ENCODE assay signal across 6 cellular contexts in the genomic region with DNA sequence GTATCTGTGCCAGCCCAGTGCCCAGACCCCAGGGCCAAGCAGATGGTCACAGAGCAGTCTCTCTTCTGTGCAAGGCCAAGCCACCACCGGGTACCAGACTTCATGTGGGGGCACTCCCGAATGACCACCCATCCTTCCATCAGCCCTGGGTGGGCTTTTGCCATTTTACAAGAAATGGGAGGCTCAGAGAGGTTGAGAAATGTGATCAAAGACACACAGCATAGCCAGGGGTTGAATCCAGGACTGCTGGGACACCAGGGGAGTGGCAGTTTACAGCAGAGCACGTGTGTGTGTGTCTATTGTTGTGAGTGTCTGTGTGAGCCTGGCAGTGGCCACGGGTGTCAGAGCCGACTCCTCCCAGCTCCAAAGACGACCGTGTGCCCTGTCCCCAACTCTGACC. TPM values are rescaled to one million over a fixed set of nuclear protein-coding genes. Genes with fewer than 3 reads are reported as not detected.
DNase-seq lines count a peak whose midpoint lies in the region; ATAC-seq, FAIRE-seq and TF ChIP-seq lines count a peak whose summit lies in the region.
"Not testable (repeated sequence)": the region's sequence is repeated elsewhere in the genome, so short reads cannot be mapped to it uniquely, and the experiment has no call there.

No MANE protein-coding gene starts in this region.

- H3K4me1 Mint-ChIP-seq in brain = peaks cover 31% of the 10 kb centered on the region
- not testable (repeated sequence) for H3K4me1 Mint-ChIP-seq in endothelial cell (ENCODE audit: unreplicated experiment)

- not testable (repeated sequence) for TF ChIP-seq RAD21 in A549 (conservative IDR thresholded peaks at IDR 0.05 in 1 of 2, IDR thresholded peaks at IDR 0.05 in 1 of 2); HepG2 (CRISPR knock-in tag; IDR thresholded peaks at IDR 0.05)

- not testable (repeated sequence) for H2BK120ac ChIP-seq in neuronal stem cell (ENCODE audit: low read depth, low read length)

- H3K9ac ChIP-seq in HepG2 (ENCODE audit: insufficient read depth, low read depth, low read length); neuronal stem cell (ENCODE audit: low read depth, low read length, poor library complexity): not testable (repeated sequence)

- H3K27me3 Mint-ChIP-seq in brain; endothelial cell (ENCODE audit: unreplicated experiment): not testable (repeated sequence)

- not testable (repeated sequence) for TF ChIP-seq CTCF in A549 (IDR thresholded peaks at IDR 0.05); brain (conservative IDR thresholded peaks at IDR 0.05); endothelial cell (IDR thresholded peaks at IDR 0.05; ENCODE audit: unreplicated experiment); HepG2 (CRISPR knock-in tag; IDR thresholded peaks at IDR 0.05); thyroid gland (IDR thresholded peaks at IDR 0.05)

- DNase-seq in A549 (ENCODE audit: low read depth in 1 of 2, low spot score in 1 of 2); endothelial cell (ENCODE audit: low spot score); HepG2 (ENCODE audit: low spot score); neuronal stem cell (ENCODE audit: low spot score); thyroid gland: not testable (repeated sequence)

- ATAC-seq in A549 = peak; percentile 38 to 44; a peak in 5 of 6 replicates
- ATAC-seq in HepG2 = not testable (repeated sequence)

- H3K79me1 ChIP-seq in neuronal stem cell (ENCODE audit: low read depth, low read length) = not testable (repeated sequence)

- TF ChIP-seq EP300 in A549 (IDR thresholded peaks at IDR 0.05); HepG2 (IDR thresholded peaks at IDR 0.05; ENCODE audit: low read depth in 2 of 2, low read length in 2 of 2); HepG2 (CRISPR knock-in tag; IDR thresholded peaks at IDR 0.05; ENCODE audit: borderline replicate concordance): not testable (repeated sequence)

- not testable (repeated sequence) for H3K4me1 ChIP-seq in A549; HepG2 (ENCODE audit: insufficient read depth, low read length)
- H3K4me1 ChIP-seq in neuronal stem cell (ENCODE audit: control insufficient read depth in 2 of 2, insufficient read depth in 1 of 2, low read depth in 1 of 2, low read length in 2 of 2) = peaks cover 9 to 17% of the 10 kb centered on the region in 2 donors
- H3K4me1 ChIP-seq in thyroid gland = peaks cover 27 to 35% of the 10 kb centered on the region in 2 donors

- POLR2A ChIA-PET in A549 (lab: Yijun Ruan, JAX); HepG2 (lab: Yijun Ruan, JAX): not testable (repeated sequence)

- not testable (repeated sequence) for H3K27ac ChIP-seq in A549; HepG2 (ENCODE audit: extremely low read length, insufficient read depth, low read length); neuronal stem cell (replicated peaks; ENCODE audit: low read length)
- peak overlapping the region in 2 of 3 donors; percentile 68 to 74 for H3K27ac ChIP-seq in thyroid gland

- not testable (repeated sequence) for BruUV-seq in HepG2 (replicated peaks; lab: Mats Ljungman, UMichigan)

- not testable (repeated sequence) for H3K4me3 Mint-ChIP-seq in brain; endothelial cell (ENCODE audit: unreplicated experiment)

- peak overlapping the region in 3 of 5 experiments; percentile 33 to 96 (median 95) for H3K27ac Mint-ChIP-seq in brain
- peak overlapping the region; percentile 2 for H3K27ac Mint-ChIP-seq in endothelial cell (ENCODE audit: unreplicated experiment)

- H3K18ac ChIP-seq in neuronal stem cell (ENCODE audit: low read length) = peak overlapping the region; percentile 27

- H3K9me3 Mint-ChIP-seq in brain; endothelial cell (ENCODE audit: unreplicated experiment): not testable (repeated sequence)

- H4K8ac ChIP-seq in neuronal stem cell (ENCODE audit: low read depth, low read length) = not testable (repeated sequence)

- in situ Hi-C loops in HepG2 (cut with HindIII; ENCODE audit: extremely low pct_ligation_motif_present, low pct_unique_long_range_greater_than_20kb) = not testable (repeated sequence)

- H2BK12ac ChIP-seq in neuronal stem cell (ENCODE audit: low read length) = not testable (repeated sequence)

- not testable (repeated sequence) for H3K36me3 ChIP-seq in HepG2 (replicated peaks in 1 of 2; ENCODE audit: control insufficient read depth in 1 of 2, insufficient read depth in 2 of 2, low read length in 2 of 2); neuronal stem cell (replicated peaks in 1 of 2; ENCODE audit: control insufficient read depth in 2 of 2, insufficient read depth in 2 of 2, low read length in 2 of 2); thyroid gland

- H3K14ac ChIP-seq in neuronal stem cell (ENCODE audit: low read length) = not testable (repeated sequence)

- not testable (repeated sequence) for H3K23ac ChIP-seq in neuronal stem cell (ENCODE audit: low read depth, low read length, poor library complexity)

- H2BK15ac ChIP-seq in neuronal stem cell (ENCODE audit: low read length) = not testable (repeated sequence)

- H3K27me3 ChIP-seq in HepG2 (ENCODE audit: control insufficient read depth in 1 of 2, insufficient read depth in 2 of 2, low read length in 2 of 2) = peaks cover 0 to 11% of the 10 kb centered on the region in 2 experiments; a peak in 2 of 5 replicates
- H3K27me3 ChIP-seq in neuronal stem cell (ENCODE audit: control insufficient read depth in 3 of 3, insufficient read depth in 3 of 3, low read depth in 1 of 3, low read length in 3 of 3); thyroid gland: not testable (repeated sequence)

- not testable (repeated sequence) for H3K36me3 Mint-ChIP-seq in brain; endothelial cell (ENCODE audit: low read depth, unreplicated experiment)

- peak overlapping the region; percentile 68 for H2AK5ac ChIP-seq in neuronal stem cell (ENCODE audit: low read depth, low read length)

- not testable (repeated sequence) for H4K91ac ChIP-seq in neuronal stem cell (ENCODE audit: low read depth, low read length, poor library complexity)

- CTCF ChIA-PET in A549 (lab: Yijun Ruan, JAX) = interaction anchor here (1.0 kb wide), 2 partner anchors 22 to 25 kb away, joined by 3 to 5 read pairs; no protein-coding TSS in a partner anchor
- CTCF ChIA-PET in HepG2 (lab: Yijun Ruan, JAX; ENCODE audit: low intra/inter-chr PET ratio, low total read pairs) = not testable (repeated sequence)

- not testable (repeated sequence) for FAIRE-seq in A549 (lab: Jason Lieb, UNC); HepG2 (lab: Jason Lieb, UNC)

- not testable (repeated sequence) for TF ChIP-seq POLR2A in A549 (IDR thresholded peaks at IDR 0.05; ENCODE audit: low read length); HepG2 (IDR thresholded peaks at IDR 0.05; ENCODE audit: insufficient read depth in 1 of 2, low read depth in 2 of 2, low read length in 2 of 2); thyroid gland (IDR thresholded peaks at IDR 0.05)

- 19% methylated on average over 7 of the region's 7 CpGs for WGBS in A549 (ENCODE audit: missing lambda C conversion rate)
- 0% methylated on average over 3 of the region's 7 CpGs for WGBS in HepG2 (ENCODE audit: low lambda C conversion rate)
- no CpG with 5 or more reads among the region's 7 CpGs for WGBS in neuronal stem cell (ENCODE audit: extremely low coverage in 2 of 2, insufficient read length in 2 of 2, insufficient replicate concordance in 1 of 2), 2 donors
- WGBS in thyroid gland, 2 donors = 62% methylated on average over 7 of the region's 7 CpGs; no CpG with 5 or more reads in 1 of the 2 donors

- H3K4me3 ChIP-seq in A549; HepG2 (replicated peaks in 1 of 3; ENCODE audit: insufficient read depth in 1 of 3, low read depth in 2 of 3, low read length in 3 of 3); neuronal stem cell (ENCODE audit: low read length in 2 of 2); thyroid gland (replicated peaks in 1 of 3): not testable (repeated sequence)

- not testable (repeated sequence) for H3K79me2 ChIP-seq in HepG2 (ENCODE audit: insufficient read depth, low read length)

- H3K9me3 ChIP-seq in A549; HepG2 (ENCODE audit: low read length); neuronal stem cell (replicated peaks in 1 of 2; ENCODE audit: control insufficient read depth in 2 of 2, insufficient read depth in 1 of 2, low read depth in 1 of 2, low read length in 2 of 2); thyroid gland: not testable (repeated sequence)

- not testable (repeated sequence) for H4K20me1 ChIP-seq in HepG2 (ENCODE audit: insufficient read depth, low read length)

- intact Hi-C loops in HepG2 (cut with micrococcal nuclease; ENCODE audit: unreplicated experiment); thyroid gland (cut with DNase I): not testable (repeated sequence)

- not testable (repeated sequence) for H3K4me2 ChIP-seq in A549; HepG2 (ENCODE audit: low read depth, low read length); neuronal stem cell (ENCODE audit: insufficient read depth, low read length, poor library complexity, severe bottlenecking)

- H3K4ac ChIP-seq in neuronal stem cell (ENCODE audit: low read length) = not testable (repeated sequence)

- not testable (repeated sequence) for H2BK5ac ChIP-seq in neuronal stem cell (ENCODE audit: low read length)

- H2AFZ ChIP-seq in HepG2 (ENCODE audit: low read length) = not testable (repeated sequence)
- H2AFZ ChIP-seq in neuronal stem cell (ENCODE audit: low read length) = peak overlapping the region; percentile 89

RNA-seq across cellular contexts. Expression of gene SLC29A4, which starts 17.4 kb away (rescaled TPM):
- polyA plus RNA-seq in A549 (2011; rRNA removed) (11.5 and 17.4 TPM in 2 replicates), A549 (2017; fragmentation: RNase III; extraction: RNeasy Plus Mini Kit Qiagen cat#74134 plus additional on column Dnase treatment) (10.3 to 14.8 TPM (median 12.6 TPM) in 3 replicates), brain (ENCODE audit: insufficient read depth, low read depth, low replicate concordance) (55.1 TPM), HepG2 (2011; rRNA removed) (29.7 and 53.0 TPM in 2 replicates)
- 10.8 and 21.0 TPM in 2 replicates for polyA plus RNA-seq in A549 (2012; cell fraction: cytosol; rRNA removed)
- polyA plus RNA-seq in A549 (2012; cell fraction: nucleus; rRNA removed) = 25.8 and 36.3 TPM in 2 replicates
- 31.9 and 50.7 TPM in 2 replicates for polyA minus RNA-seq in A549 (2011; rRNA and poly(A)+ RNA removed)
- total RNA-seq in endothelial cell (ENCODE audit: unreplicated experiment) (6.4 TPM), HepG2 (2016; rRNA removed; fragmentation: Illumina TruSeq; extraction: Trizol) (21.2 and 31.7 TPM in 2 replicates), thyroid gland (10 to 100 TPM in 3 of 4 donors, 1 to 10 TPM in 1; 8.5 to 23.2 (median 14.4) TPM)
- 33.8 and 34.7 TPM in 2 replicates for total RNA-seq in HepG2 (2016; cell fraction: cytosol; rRNA removed; fragmentation: Illumina TruSeq; extraction: Trizol; ENCODE audit: low read depth)
- 18.9 and 30.5 TPM in 2 replicates for total RNA-seq in HepG2 (2016; cell fraction: insoluble cytoplasmic fraction; rRNA removed; fragmentation: Illumina TruSeq; extraction: Trizol)
- total RNA-seq in HepG2 (2016; cell fraction: membrane; rRNA removed; fragmentation: Illumina TruSeq; extraction: Trizol) = 76.3 and 81.9 TPM in 2 replicates
- 18.2 and 22.5 TPM in 2 replicates for total RNA-seq in HepG2 (2016; cell fraction: nucleus; rRNA removed; fragmentation: Illumina TruSeq; extraction: Trizol)
- polyA plus RNA-seq in HepG2 (2011; cell fraction: cytosol; rRNA removed) = 23.1 and 35.9 TPM in 2 replicates
- 110 and 117 TPM in 2 replicates for polyA plus RNA-seq in HepG2 (2011; cell fraction: nucleus; rRNA removed)
- polyA plus RNA-seq in HepG2 (2012) = 21.6 and 26.5 TPM in 2 replicates
- 78.6 and 80.2 TPM in 2 replicates for polyA plus RNA-seq in HepG2 (2016; cell fraction: cytosol; fragmentation: Illumina TruSeq; extraction: Trizol; ENCODE audit: low read depth)
- 31.0 and 42.3 TPM in 2 replicates for polyA plus RNA-seq in HepG2 (2016; cell fraction: insoluble cytoplasmic fraction; fragmentation: Illumina TruSeq; extraction: Trizol; ENCODE audit: low read depth)
- 113 and 128 TPM in 2 replicates for polyA plus RNA-seq in HepG2 (2016; cell fraction: membrane; fragmentation: Illumina TruSeq; extraction: Trizol; ENCODE audit: low read depth)
- polyA plus RNA-seq in HepG2 (2016; cell fraction: nucleus; fragmentation: Illumina TruSeq; extraction: Trizol; ENCODE audit: insufficient read depth, low read depth) = 57.1 and 65.3 TPM in 2 replicates
- polyA minus RNA-seq in HepG2 (2011; rRNA and poly(A)+ RNA removed; ENCODE audit: low replicate concordance) = 1.5 and 136 TPM in 2 replicates
- polyA minus RNA-seq in HepG2 (2011; cell fraction: cytosol; rRNA and poly(A)+ RNA removed) = 23.7 and 26.6 TPM in 2 replicates
- 20.0 and 25.2 TPM in 2 replicates for polyA minus RNA-seq in HepG2 (2011; cell fraction: nucleus; rRNA and poly(A)+ RNA removed)
- 29.0 TPM for polyA plus RNA-seq in neuronal stem cell (2013, experiment 1 of 2)
- polyA plus RNA-seq in neuronal stem cell (2013, experiment 2 of 2) = 28.9 TPM
